In genomic region chr1:196372896-196373536, GRCh38 we compare ENCODE assay signal across 8 cellular contexts.
DNase-seq lines count a peak whose midpoint lies in the region; ATAC-seq and TF ChIP-seq lines count a peak whose summit lies in the region.

No MANE protein-coding gene starts in this region.

- DNase-seq in ACHN: peak; percentile 58
- peak; percentile 18 for DNase-seq in NCI-H345 treated with DMSO at 0.1 percent for 48 hours (lab: John Stamatoyannopoulos, UW; ENCODE audit: unreplicated experiment)
- no peak for DNase-seq in endodermal cell
- DNase-seq in smooth muscle cell (lab: John Stamatoyannopoulos, UW; ENCODE audit: unreplicated experiment): no peak
- DNase-seq in NCI-H2196 treated with DMSO at 0.1 percent for 48 hours (lab: John Stamatoyannopoulos, UW; ENCODE audit: unreplicated experiment): no peak
- DNase-seq in midbrain (lab: John Stamatoyannopoulos, UW): no peak

- H3K27me3 ChIP-seq in endodermal cell (ENCODE audit: control insufficient read depth, insufficient read depth, low read length, poor library complexity, severe bottlenecking) (no peaks in the 10 kb centered on the region), smooth muscle cell (ENCODE audit: low read depth) (no peaks in the 10 kb centered on the region)

- H3K36me3 ChIP-seq in endodermal cell (ENCODE audit: control insufficient read depth, insufficient read depth, low read length) (no peaks in the 10 kb centered on the region), smooth muscle cell (ENCODE audit: low read depth) (no peaks in the 10 kb centered on the region)

- peaks cover 7% of the 10 kb centered on the region for H3K36me3 Mint-ChIP-seq in endodermal cell (ENCODE audit: low read depth)

- no peak overlapping the region for H3K4me3 Mint-ChIP-seq in endodermal cell

- ATAC-seq in HG02870 (IDR thresholded peaks at IDR 0.05; ENCODE audit: unreplicated experiment): peak; percentile 83

- peak; percentile 38 for TF ChIP-seq CTCF in GM12873 (IDR thresholded peaks at IDR 0.05; ENCODE audit: insufficient read depth, low read depth, low read length, missing control alignments)
- peak; percentile 80 for TF ChIP-seq CTCF in endodermal cell (conservative IDR thresholded peaks at IDR 0.05)
- TF ChIP-seq CTCF in smooth muscle cell (IDR thresholded peaks at IDR 0.05; ENCODE audit: borderline replicate concordance, insufficient read depth, poor library complexity, severe bottlenecking): peak; percentile 59

- no peaks in the 10 kb centered on the region for H3K79me2 ChIP-seq in smooth muscle cell (ENCODE audit: low read depth)

- H3K9ac ChIP-seq in endodermal cell (ENCODE audit: extremely low read depth, low read length, poor library complexity, severe bottlenecking) (no peak overlapping the region), smooth muscle cell (ENCODE audit: low read depth) (no peak overlapping the region)

- peak overlapping the region; percentile 83 for H2AFZ ChIP-seq in smooth muscle cell (ENCODE audit: low read depth)

- no peak overlapping the region for H3K4me2 ChIP-seq in smooth muscle cell

- H3K9me3 Mint-ChIP-seq in endodermal cell: no peaks in the 10 kb centered on the region

- H3K4me3 ChIP-seq in endodermal cell (ENCODE audit: low read length) (no peak overlapping the region), smooth muscle cell (no peak overlapping the region)

- H3F3A ChIP-seq in smooth muscle cell (ENCODE audit: low read depth): no peaks in the 10 kb centered on the region

- H3K27ac ChIP-seq in endodermal cell (ENCODE audit: low read depth, low read length) (no peak overlapping the region), smooth muscle cell (ENCODE audit: low read depth) (no peak overlapping the region)

- no peak overlapping the region for H3K27ac Mint-ChIP-seq in endodermal cell

- H3K4me1 Mint-ChIP-seq in endodermal cell: peaks cover 4% of the 10 kb centered on the region

- H3K9me3 ChIP-seq in endodermal cell (ENCODE audit: control insufficient read depth, low read length): no peaks in the 10 kb centered on the region
- no peaks in the 10 kb centered on the region for H3K9me3 ChIP-seq in smooth muscle cell (replicated peaks; ENCODE audit: low read depth)

- no peaks in the 10 kb centered on the region for H4K20me1 ChIP-seq in smooth muscle cell (ENCODE audit: low read depth)

- WGBS in endodermal cell (ENCODE audit: insufficient coverage in 1 of 2, insufficient read length in 1 of 2), 2 experiments: no CpG with 5 or more reads among the region's 2 CpGs
- WGBS in smooth muscle cell (ENCODE audit: low lambda C conversion rate): 44% methylated on average over 2 of the region's 2 CpGs

- H3K4me1 ChIP-seq in endodermal cell (ENCODE audit: control insufficient read depth, insufficient read depth, low read length): no peaks in the 10 kb centered on the region
- H3K4me1 ChIP-seq in smooth muscle cell (ENCODE audit: low read depth): no peaks in the 10 kb centered on the region

- in situ Hi-C loops in ACHN (cut with HindIII; ENCODE audit: low pct_ligation_motif_present, low pct_unique_long_range_greater_than_20kb, low sequenced_read_pairs): no loop called here

- no peaks in the 10 kb centered on the region for H3K27me3 Mint-ChIP-seq in endodermal cell (ENCODE audit: insufficient read depth)

Comparison
In these comparisons a context has a peak if more than half of its experiments do, and no peak if none do; other contexts are left out.
1. DNase-seq: peak in ACHN (single experiment) and NCI-H345 treated with DMSO at 0.1 percent for 48 hours (single experiment); none in endodermal cell (single experiment), smooth muscle cell (single experiment), NCI-H2196 treated with DMSO at 0.1 percent for 48 hours (single experiment) and midbrain (single experiment).
2. Peak in every context shown above with its lines, with median percentiles within 50 percentile points of each other: CTCF ChIP-seq.